ENCODE assay signal across 11 cellular contexts in the genomic region with DNA sequence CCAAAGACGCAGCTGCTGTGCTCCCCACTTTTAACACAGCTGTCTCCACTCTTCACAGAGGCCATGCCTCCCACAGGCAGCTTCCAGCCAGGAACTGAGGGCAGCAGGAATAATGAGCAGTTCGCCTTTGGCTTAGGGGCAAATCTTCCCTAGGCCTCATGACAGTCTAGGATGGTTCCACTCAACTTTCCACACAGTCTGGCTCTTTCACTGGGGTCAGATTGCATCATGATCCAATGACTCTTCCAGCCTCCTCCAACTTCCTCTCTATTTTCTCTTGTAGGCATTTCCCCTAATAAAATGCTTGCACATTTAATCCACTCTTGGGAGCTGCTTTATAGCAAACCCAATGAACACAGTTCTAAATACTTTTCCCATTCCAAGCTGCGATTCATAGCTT.
A peak's percentile ranks its signal among the peaks of the same experiment; 100 is the strongest.
DNase-seq lines count a peak whose midpoint lies in the region; ATAC-seq and TF ChIP-seq lines count a peak whose summit lies in the region.
"Had no signal": no experiment of that assay in that cellular context is flagged by ENCODE, and none has a peak within 500 bp of the region (broad histone marks: within the 10 kb centered on the region; RNA-seq: fewer than 3 reads in every experiment).

No MANE protein-coding gene starts in this region.

- WGBS in mesendoderm (ENCODE audit: extremely low coverage, insufficient coverage, low lambda C conversion rate), result no CpG with 5 or more reads among the region's 3 CpGs

- no peak overlapping the region for H3K4ac ChIP-seq in mesendoderm (ENCODE audit: low read depth, low read length)

- no peaks in the 10 kb centered on the region for H4K20me1 ChIP-seq in neural progenitor cell (ENCODE audit: low read depth)

- H3K27me3 Mint-ChIP-seq in neural progenitor cell (ENCODE audit: insufficient read depth, low read depth), result peaks cover 3% of the 10 kb centered on the region
- no peaks in the 10 kb centered on the region for H3K27me3 Mint-ChIP-seq in activated T-cell treated with anti-CD3 and anti-CD28 coated beads, Interleukin-2, amount 50 U/mL, for 24 hours

- H3K56ac ChIP-seq in mesendoderm (ENCODE audit: low read length), result no peak overlapping the region

- H3K23ac ChIP-seq in mesendoderm (ENCODE audit: low read length), result no peak overlapping the region

- H3K18ac ChIP-seq in mesendoderm (ENCODE audit: low read length), result no peak overlapping the region

- peak overlapping the region; percentile 43 for H3K27ac Mint-ChIP-seq in neural progenitor cell
- no peak overlapping the region for H3K27ac Mint-ChIP-seq in activated T-cell treated with anti-CD3 and anti-CD28 coated beads, Interleukin-2, amount 50 U/mL, for 24 hours
- H3K27ac Mint-ChIP-seq: activated T-helper 1 cell treated with anti-CD3 and anti-CD28 coated beads, Interleukin-12 subunit alpha, Interleukin-12 subunit beta, Interleukin-2, Interleukin-4 antibody, amounts not matched to agents 30 ng/mL and 10 ng/mL and 1 ng/mL, durations not matched to agents 14 hours and 24 hours and 36 hours had no signal

- H2AFZ ChIP-seq in neural progenitor cell (replicated peaks), result no peak overlapping the region

- ATAC-seq in HG02623 (IDR thresholded peaks at IDR 0.05; ENCODE audit: unreplicated experiment), result no peak

- H3K27ac ChIP-seq in neural progenitor cell (no peak overlapping the region), mesendoderm (ENCODE audit: low read depth, low read length) (no peak overlapping the region)
- H3K27ac ChIP-seq: neutrophil had no signal

- H3F3A ChIP-seq in neural progenitor cell (ENCODE audit: low read depth), result peaks cover 8% of the 10 kb centered on the region

- no peaks in the 10 kb centered on the region for H3K9me3 ChIP-seq in neural progenitor cell (ENCODE audit: low read depth)
- H3K9me3 ChIP-seq: Caco-2, neutrophil had no signal

- no peak overlapping the region for H2BK120ac ChIP-seq in mesendoderm (ENCODE audit: low read depth, low read length)

- DNase-seq in ELR (ENCODE audit: low read depth), result peak; percentile 56
- peak; percentile 13 for DNase-seq in NOMO-1 treated with dmso at 0.1 percent for 144 hours (lab: John Stamatoyannopoulos, UW; ENCODE audit: unreplicated experiment)
- DNase-seq in epithelial cell of proximal tubule (ENCODE audit: low read depth), result peak; percentile 23
- DNase-seq in neural progenitor cell (ENCODE audit: low spot score), result no peak
- no peak for DNase-seq in activated T-cell treated with anti-CD3 and anti-CD28 coated beads, Interleukin-2, amount 50 U/mL, for 24 hours
- DNase-seq in GDM1 (lab: John Stamatoyannopoulos, UW), result no peak
- DNase-seq in mesendoderm, result no peak
- DNase-seq: Caco-2 had no signal

- no peak overlapping the region for H4K5ac ChIP-seq in mesendoderm (ENCODE audit: low read length)

- no peak overlapping the region for H3K9ac ChIP-seq in neural progenitor cell
- H3K9ac ChIP-seq in mesendoderm (ENCODE audit: low read length), result no peak overlapping the region

- H3K4me1 Mint-ChIP-seq in neural progenitor cell, result peaks cover 13% of the 10 kb centered on the region
- H3K4me1 Mint-ChIP-seq in activated T-cell treated with anti-CD3 and anti-CD28 coated beads, Interleukin-2, amount 50 U/mL, for 24 hours (ENCODE audit: low read depth), result peaks cover 2% of the 10 kb centered on the region

- H2AK5ac ChIP-seq in mesendoderm (ENCODE audit: low read length), result no peak overlapping the region

- H3K4me3 ChIP-seq in epithelial cell of proximal tubule (ENCODE audit: low read depth, low read length) (no peak overlapping the region), neural progenitor cell (no peak overlapping the region), mesendoderm (ENCODE audit: low read length) (no peak overlapping the region)

- no peak overlapping the region for H3K4me2 ChIP-seq in neural progenitor cell
- no peak overlapping the region for H3K4me2 ChIP-seq in mesendoderm (ENCODE audit: low read length)

- H3K79me1 ChIP-seq in mesendoderm (ENCODE audit: low read length), result no peaks in the 10 kb centered on the region

- H3K4me1 ChIP-seq in neural progenitor cell (peaks cover 10% of the 10 kb centered on the region), mesendoderm (ENCODE audit: control insufficient read depth, low read depth, low read length) (no peaks in the 10 kb centered on the region)

- H3K4me3 Mint-ChIP-seq in neural progenitor cell, result no peak overlapping the region
- no peak overlapping the region for H3K4me3 Mint-ChIP-seq in activated T-cell treated with anti-CD3 and anti-CD28 coated beads, Interleukin-2, amount 50 U/mL, for 24 hours
- H3K4me3 Mint-ChIP-seq: activated T-helper 1 cell treated with anti-CD3 and anti-CD28 coated beads, Interleukin-12 subunit alpha, Interleukin-12 subunit beta, Interleukin-2, Interleukin-4 antibody, amounts not matched to agents 30 ng/mL and 10 ng/mL and 1 ng/mL, durations not matched to agents 14 hours and 24 hours and 36 hours had no signal

- no peaks in the 10 kb centered on the region for H3K9me3 Mint-ChIP-seq in neural progenitor cell
- no peaks in the 10 kb centered on the region for H3K9me3 Mint-ChIP-seq in activated T-cell treated with anti-CD3 and anti-CD28 coated beads, Interleukin-2, amount 50 U/mL, for 24 hours
- H3K9me3 Mint-ChIP-seq: activated T-helper 1 cell treated with anti-CD3 and anti-CD28 coated beads, Interleukin-12 subunit alpha, Interleukin-12 subunit beta, Interleukin-2, Interleukin-4 antibody, amounts not matched to agents 30 ng/mL and 10 ng/mL and 1 ng/mL, durations not matched to agents 14 hours and 24 hours and 36 hours had no signal

- H3K79me2 ChIP-seq in neural progenitor cell (ENCODE audit: low read depth) (no peaks in the 10 kb centered on the region), mesendoderm (ENCODE audit: control insufficient read depth, insufficient read depth, low read length) (no peaks in the 10 kb centered on the region)

- H2BK15ac ChIP-seq in mesendoderm (replicated peaks; ENCODE audit: low read depth), result no peak overlapping the region

- H4K8ac ChIP-seq in mesendoderm (ENCODE audit: low read depth, low read length), result no peak overlapping the region

- H2BK5ac ChIP-seq in mesendoderm (ENCODE audit: low read length), result no peak overlapping the region

- TF ChIP-seq CTCF in epithelial cell of proximal tubule (conservative IDR thresholded peaks at IDR 0.05; ENCODE audit: low read depth, low read length) (no peak), neural progenitor cell (IDR thresholded peaks at IDR 0.05) (no peak)

- no peaks in the 10 kb centered on the region for H3K36me3 ChIP-seq in neural progenitor cell
- no peaks in the 10 kb centered on the region for H3K36me3 ChIP-seq in mesendoderm (ENCODE audit: control insufficient read depth, insufficient read depth, low read length)
- H3K36me3 ChIP-seq: neutrophil had no signal

- H3K27me3 ChIP-seq in neural progenitor cell (no peaks in the 10 kb centered on the region), mesendoderm (ENCODE audit: insufficient read depth, low read length, poor library complexity) (no peaks in the 10 kb centered on the region)
- H3K27me3 ChIP-seq: neutrophil had no signal

- no peaks in the 10 kb centered on the region for H3K36me3 Mint-ChIP-seq in neural progenitor cell
- no peaks in the 10 kb centered on the region for H3K36me3 Mint-ChIP-seq in activated T-cell treated with anti-CD3 and anti-CD28 coated beads, Interleukin-2, amount 50 U/mL, for 24 hours (ENCODE audit: low read depth)

Comparison
In these comparisons a context has a peak if more than half of its experiments do, and no peak if none do; other contexts are left out.
1. DNase-seq: peak in ELR (single experiment), NOMO-1 treated with dmso at 0.1 percent for 144 hours (single experiment) and epithelial cell of proximal tubule (single experiment); none in neural progenitor cell (single experiment), activated T-cell treated with anti-CD3 and anti-CD28 coated beads, Interleukin-2, amount 50 U/mL, for 24 hours (single experiment), GDM1 (single experiment) and mesendoderm (single experiment).